22 cellular contexts compared by ENCODE assay signal in the genomic region with DNA sequence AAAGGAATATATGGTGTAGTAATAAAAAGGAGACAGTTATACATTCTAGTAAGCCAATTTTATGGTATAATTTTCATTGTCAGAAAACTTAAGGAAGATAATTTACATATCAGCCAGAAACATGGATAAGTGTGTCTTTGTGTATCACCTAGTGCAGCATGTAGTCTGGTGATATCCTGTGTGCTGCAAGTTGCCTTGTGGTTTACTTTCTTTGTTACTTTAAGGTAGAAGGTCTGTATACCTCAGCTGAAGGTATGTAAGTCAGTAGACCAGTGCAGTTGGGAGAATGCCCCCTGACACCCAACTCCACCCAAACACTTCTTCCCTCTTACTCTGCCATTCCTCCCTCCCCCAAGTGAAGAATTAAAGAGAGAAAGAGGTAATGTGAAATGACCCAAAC. TPM values are rescaled to one million over a fixed set of nuclear protein-coding genes. Genes with fewer than 3 reads are reported as not detected.
DNase-seq lines count a peak whose midpoint lies in the region; ATAC-seq, FAIRE-seq and TF ChIP-seq lines count a peak whose summit lies in the region.
"Had no signal": no experiment of that assay in that cellular context is flagged by ENCODE, and none has a peak within 500 bp of the region (broad histone marks: within the 10 kb centered on the region; RNA-seq: fewer than 3 reads in every experiment).

No MANE protein-coding gene starts in this region.

- H3K56ac ChIP-seq in H9 (ENCODE audit: insufficient read length, low read depth, low read length): no peak overlapping the region

- no peak overlapping the region for H3K4ac ChIP-seq in H9 (ENCODE audit: low read depth, low read length)

- no peak overlapping the region for H2BK12ac ChIP-seq in H9 (ENCODE audit: insufficient read length, low read depth, low read length)

- no peak overlapping the region for H2BK120ac ChIP-seq in H9 (ENCODE audit: low read depth, low read length, poor library complexity, severe bottlenecking)

- peaks cover 29% of the 10 kb centered on the region; the same call in 1 of the 2 replicates for H3K79me2 ChIP-seq in H9 (ENCODE audit: insufficient read depth, low read length)
- peaks cover 100% of the 10 kb centered on the region for H3K79me2 ChIP-seq in K562 (ENCODE audit: control insufficient read depth, insufficient read depth, low read length)

- in situ Hi-C loops in K562 (cut with MboI): no loop called here

- H3K14ac ChIP-seq in H9 (ENCODE audit: insufficient read depth, low read length): no peak overlapping the region

- no peak overlapping the region for H2BK5ac ChIP-seq in H9 (ENCODE audit: insufficient read length, low read length)

- no peaks in the 10 kb centered on the region for H3K9me1 ChIP-seq in K562 (ENCODE audit: control insufficient read depth, insufficient read depth, low read length)

- H2BK20ac ChIP-seq in H9 (ENCODE audit: low read depth, low read length, poor library complexity, severe bottlenecking): no peak overlapping the region

- no peak for TF ChIP-seq RAD21 in K562 (CRISPR knock-in tag; conservative IDR thresholded peaks at IDR 0.05 in 1 of 2, IDR thresholded peaks at IDR 0.05 in 1 of 2)

- TF ChIP-seq CTCF in MCF 10A (IDR thresholded peaks at IDR 0.05; ENCODE audit: unreplicated experiment): no peak
- no peak for TF ChIP-seq CTCF in breast epithelium (IDR thresholded peaks at IDR 0.05)
- no peak for TF ChIP-seq CTCF in H9 (conservative IDR thresholded peaks at IDR 0.05)
- TF ChIP-seq CTCF in K562 (IDR thresholded peaks at IDR 0.05 in 2 of 3, conservative IDR thresholded peaks at IDR 0.05 in 1 of 3; ENCODE audit: insufficient read depth in 2 of 3, low read depth in 1 of 3, low read length in 3 of 3): no peak
- no peak for TF ChIP-seq CTCF in progenitor cell of endocrine pancreas (IDR thresholded peaks at IDR 0.05; ENCODE audit: unreplicated experiment)

- H3K79me1 ChIP-seq in H9 (ENCODE audit: insufficient read depth, low read depth, low read length, poor library complexity, severe bottlenecking): peaks cover 16% of the 10 kb centered on the region

- peak overlapping the region; percentile 44 for H3K27ac Mint-ChIP-seq in MCF 10A (ENCODE audit: low read depth, unreplicated experiment)
- peak overlapping the region in 2 of 3 experiments; percentile 53 to 68; a peak in 2 of 7 replicates for H3K27ac Mint-ChIP-seq in H9
- H3K27ac Mint-ChIP-seq in progenitor cell of endocrine pancreas: peak overlapping the region; percentile 49

- TF ChIP-seq POLR2A in breast epithelium (IDR thresholded peaks at IDR 0.05): no peak
- TF ChIP-seq POLR2A in K562 (conservative IDR thresholded peaks at IDR 0.05): no peak

- H3K36me3 Mint-ChIP-seq in MCF 10A (ENCODE audit: insufficient read depth, unreplicated experiment) (peaks cover 29% of the 10 kb centered on the region), H9 (ENCODE audit: insufficient read depth in 1 of 3, low read depth in 3 of 3) (peaks cover 0 to 12% (median 5%) of the 10 kb centered on the region in 3 experiments; a peak in 3 of 7 replicates), progenitor cell of endocrine pancreas (ENCODE audit: insufficient read depth) (peaks cover 6% of the 10 kb centered on the region)

- no peaks in the 10 kb centered on the region for H4K20me1 ChIP-seq in H9 (ENCODE audit: control insufficient read depth, insufficient read depth, insufficient read length)
- peaks cover 21% of the 10 kb centered on the region; the same call in 1 of the 2 replicates for H4K20me1 ChIP-seq in K562 (replicated peaks; ENCODE audit: control insufficient read depth, insufficient read depth, low read length)

- no peak overlapping the region for H4K91ac ChIP-seq in H9 (ENCODE audit: insufficient read length, low read depth, low read length)

- H3K9me3 ChIP-seq in breast epithelium (no peaks in the 10 kb centered on the region), H9 (ENCODE audit: control insufficient read depth, low read depth, low read length) (no peaks in the 10 kb centered on the region), K562 (replicated peaks; ENCODE audit: control insufficient read depth, insufficient read depth, low read depth, low read length) (no peaks in the 10 kb centered on the region)
- H3K9me3 ChIP-seq: SK-N-SH had no signal

- H3K4me1 Mint-ChIP-seq in MCF 10A (ENCODE audit: insufficient read depth, unreplicated experiment) (peaks cover 32% of the 10 kb centered on the region), H9 (peaks cover 19 to 20% of the 10 kb centered on the region in 2 experiments; a peak in 3 of 4 replicates), progenitor cell of endocrine pancreas (ENCODE audit: low read depth) (peaks cover 11% of the 10 kb centered on the region)

- no TSS peak for BruUV-seq in MCF 10A (replicated peaks; lab: Mats Ljungman, UMichigan)
- no TSS peak for BruUV-seq in K562 (replicated peaks; lab: Mats Ljungman, UMichigan)

- CTCF ChIA-PET in MCF 10A (lab: Yijun Ruan, JAX) (interaction anchor here (3.5 kb wide), 1 partner anchor 11 kb away, joined by 15 read pairs; a partner anchor contains a TSS), K562 (lab: Yijun Ruan, JAX; ENCODE audit: low intra/inter-chr PET ratio) (no interaction called here)

- H2BK15ac ChIP-seq in H9 (ENCODE audit: low read depth, low read length): no peak overlapping the region

- no peak overlapping the region for H4K5ac ChIP-seq in H9 (ENCODE audit: insufficient read length, low read depth, low read length)

- H3T11ph ChIP-seq in H9 (ENCODE audit: low read length): no peak overlapping the region

- H3K27me3 Mint-ChIP-seq in MCF 10A (ENCODE audit: insufficient read depth, unreplicated experiment) (no peaks in the 10 kb centered on the region), H9 (ENCODE audit: low read depth) (no peaks in the 10 kb centered on the region), progenitor cell of endocrine pancreas (no peaks in the 10 kb centered on the region)

- ATAC-seq in K562 (peak; percentile 36), GM21447 (IDR thresholded peaks at IDR 0.05; ENCODE audit: unreplicated experiment) (no peak), HG03571 (IDR thresholded peaks at IDR 0.05; ENCODE audit: unreplicated experiment) (no peak)
- ATAC-seq: PC-3 had no signal

- H3K27me3 ChIP-seq in breast epithelium (no peaks in the 10 kb centered on the region), H9 (ENCODE audit: insufficient read depth, low read length) (no peaks in the 10 kb centered on the region), K562 (ENCODE audit: control insufficient read depth in 2 of 2, insufficient read depth in 2 of 2, low read length in 2 of 2) (no peaks in the 10 kb centered on the region)

- H3K9ac ChIP-seq in H9 (ENCODE audit: extremely low read depth, insufficient read length, low read length): no peak overlapping the region
- no peak overlapping the region for H3K9ac ChIP-seq in K562 (ENCODE audit: insufficient read depth in 1 of 2, low read depth in 2 of 2, low read length in 2 of 2)
- H3K9ac ChIP-seq: SK-N-SH had no signal

- H3K4me3 Mint-ChIP-seq in MCF 10A (ENCODE audit: unreplicated experiment): no peak overlapping the region
- no peak overlapping the region for H3K4me3 Mint-ChIP-seq in H9
- no peak overlapping the region for H3K4me3 Mint-ChIP-seq in progenitor cell of endocrine pancreas (ENCODE audit: low read depth)

- DNase-seq in MCF 10A (ENCODE audit: unreplicated experiment) (no peak), breast epithelium (ENCODE audit: low spot score in 2 of 2) (no peak), H9 (no peak), K562 (ENCODE audit: extremely low read depth in 1 of 4, low spot score in 3 of 4) (no peak), progenitor cell of endocrine pancreas (ENCODE audit: low spot score, unreplicated experiment) (no peak)
- DNase-seq: ACHN, AML-193, COR-L47, Karpas-422, MM.1S, NCI-H1105, NCI-H1694, NCI-H510A treated with DMSO at 0.1 percent for 48 hours, NCI-H774, PC-3, RPMI8226, SHP77 treated with DMSO at 0.1 percent for 48 hours, SK-N-SH had no signal

- H3K4me3 ChIP-seq in breast epithelium: no peak overlapping the region
- no peak overlapping the region for H3K4me3 ChIP-seq in K562

- no peak overlapping the region for H4K8ac ChIP-seq in H9 (replicated peaks; ENCODE audit: insufficient read length, low read depth, low read length)

- no peak overlapping the region for H3K18ac ChIP-seq in H9 (ENCODE audit: insufficient read length, low read depth, low read length)

- H3K27ac ChIP-seq in breast epithelium (no peak overlapping the region), H9 (ENCODE audit: insufficient read length, low read depth, low read length) (no peak overlapping the region), K562 (ENCODE audit: extremely low read depth, low read depth, low read length) (no peak overlapping the region)
- H3K27ac ChIP-seq: C4-2B had no signal

- H2AFZ ChIP-seq in H9 (ENCODE audit: low read length) (no peak overlapping the region), K562 (ENCODE audit: low read depth, low read length) (no peak overlapping the region)

- FAIRE-seq in K562 (lab: Jason Lieb, UNC): no peak
- FAIRE-seq: G401.6 had no signal

- POLR2A ChIA-PET in MCF 10A (lab: Yijun Ruan, JAX): interaction anchor here (0.7 to 2.8 kb wide), 3 partner anchors 11 to 115 kb away, joined by 3 to 24 read pairs (median 10); a partner anchor contains a TSS
- POLR2A ChIA-PET in K562 (lab: Yijun Ruan, JAX): interaction anchor here (1.2 to 2.4 kb wide), 3 partner anchors 10 to 22 kb away, joined by 3 to 16 read pairs (median 7); a partner anchor contains a TSS

- H3K23ac ChIP-seq in H9 (ENCODE audit: insufficient read length, low read depth, low read length): no peak overlapping the region

- H3K23me2 ChIP-seq in H9 (ENCODE audit: insufficient read length, low read depth, low read length, poor library complexity, severe bottlenecking): no peaks in the 10 kb centered on the region

- H2AK5ac ChIP-seq in H9 (ENCODE audit: insufficient read length, low read length): no peak overlapping the region

- H3K4me1 ChIP-seq in breast epithelium (no peaks in the 10 kb centered on the region), H9 (ENCODE audit: insufficient read depth, low read length) (no peaks in the 10 kb centered on the region; the same call in 1 of the 2 replicates), K562 (replicated peaks in 1 of 2; ENCODE audit: control insufficient read depth in 2 of 2, insufficient read depth in 2 of 2, low read length in 2 of 2) (peaks cover 3% of the 10 kb centered on the region in 2 experiments; a peak in 3 of 5 replicates)

- no peaks in the 10 kb centered on the region for H3K36me3 ChIP-seq in breast epithelium
- peaks cover 63% of the 10 kb centered on the region; the same call in 2 of the 3 replicates for H3K36me3 ChIP-seq in K562 (ENCODE audit: control insufficient read depth, insufficient read depth, low read length)

- H3K4me2 ChIP-seq in H9 (ENCODE audit: insufficient read depth, insufficient read length, low read length): no peak overlapping the region
- H3K4me2 ChIP-seq in K562 (ENCODE audit: insufficient read depth, low read length): no peak overlapping the region
- H3K4me2 ChIP-seq: SK-N-SH had no signal

- H3K9me3 Mint-ChIP-seq in MCF 10A (ENCODE audit: unreplicated experiment): no peaks in the 10 kb centered on the region
- no peaks in the 10 kb centered on the region for H3K9me3 Mint-ChIP-seq in H9
- no peaks in the 10 kb centered on the region for H3K9me3 Mint-ChIP-seq in progenitor cell of endocrine pancreas (ENCODE audit: low read depth)

- TF ChIP-seq EP300 in K562 (IDR thresholded peaks at IDR 0.05; ENCODE audit: low read length): no peak

- intact Hi-C loops in MCF 10A (cut with micrococcal nuclease): no loop called here
- intact Hi-C loops in breast epithelium (cut with DNase I; ENCODE audit: low total_unique reads): no loop called here
- intact Hi-C loops in K562 (cut with micrococcal nuclease): no loop called here

RNA-seq across cellular contexts. Expression of a gene that starts 11.0 kb away (rescaled TPM):
- total RNA-seq in MCF 10A (2022) (140 and 168 TPM in 2 replicates), breast epithelium (10 to 100 TPM; 31.4 to 56.5 (median 45.2) TPM), H9 (2021) (96.9 and 97.7 TPM in 2 replicates), K562 (2014; rRNA removed) (59.6 and 61.8 TPM in 2 replicates), K562 (2014; rRNA removed; fragmentation: Illumina TruSeq; extraction: Trizol) (46.1 and 55.9 TPM in 2 replicates), K562 (2015; rRNA removed; fragmentation: Illumina TruSeq; extraction: Trizol) (52.3 and 54.1 TPM in 2 replicates), K562 (2021) (96.9 and 98.9 TPM in 2 replicates), progenitor cell of endocrine pancreas (64.3 and 66.9 TPM in 2 replicates)
- 76.1 and 136 TPM in 2 replicates for total RNA-seq in K562 (2011; cell fraction: chromatin; rRNA removed; ENCODE audit: low replicate concordance)
- 56.1 and 58.7 TPM in 2 replicates for total RNA-seq in K562 (2011; cell fraction: nucleolus; rRNA removed)
- 70.5 and 94.6 TPM in 2 replicates for total RNA-seq in K562 (2011; cell fraction: nucleoplasm; rRNA removed)
- polyA plus RNA-seq in K562 (2011; rRNA removed) (180 and 239 TPM in 2 replicates), K562 (2014; fragmentation: Illumina TruSeq; extraction: Trizol) (146 and 153 TPM in 2 replicates), K562 (2014; fragmentation: Nextera tagmentation; extraction: Ambion mirVana) (10 to 100 TPM; 27.4 to 29.9 TPM), K562 (2014; rRNA removed) (93.4 and 101 TPM in 2 replicates)
- 271 and 294 TPM in 2 replicates for polyA plus RNA-seq in K562 (2011; cell fraction: cytosol; rRNA removed)
- polyA plus RNA-seq in K562 (2011; cell fraction: nucleus; rRNA removed): 85.4 and 108 TPM in 2 replicates
- polyA plus RNA-seq in K562 (2012): 81.8 and 88.5 TPM in 2 replicates
- polyA minus RNA-seq in K562 (2011; rRNA and poly(A)+ RNA removed): 199 and 207 TPM in 2 replicates
- 61.5 and 71.4 TPM in 2 replicates for polyA minus RNA-seq in K562 (2011; cell fraction: cytosol; rRNA and poly(A)+ RNA removed)
- 47.5 and 82.2 TPM in 2 replicates for polyA minus RNA-seq in K562 (2011; cell fraction: nucleus; rRNA and poly(A)+ RNA removed)
